Comparison of ENCODE assay signal across 1 cellular context in genomic region chr9:120538339-120538738, GRCh38.
TF ChIP-seq lines count a peak whose summit lies in the region.

No MANE protein-coding gene starts in this region.

TF ChIP-seq in liver, 16 proteins besides CTCF, POLR2A, EP300 and RAD21 (continued from another document):
- peak; percentile 31 for TF ChIP-seq REST (IDR thresholded peaks at IDR 0.05)
- TF ChIP-seq GABPA (IDR thresholded peaks at IDR 0.05 in 1 of 2, conservative IDR thresholded peaks at IDR 0.05 in 1 of 2) = peak in 1 of 2 donors; percentile 82
